31 cellular contexts compared by ENCODE assay signal in the genomic region with DNA sequence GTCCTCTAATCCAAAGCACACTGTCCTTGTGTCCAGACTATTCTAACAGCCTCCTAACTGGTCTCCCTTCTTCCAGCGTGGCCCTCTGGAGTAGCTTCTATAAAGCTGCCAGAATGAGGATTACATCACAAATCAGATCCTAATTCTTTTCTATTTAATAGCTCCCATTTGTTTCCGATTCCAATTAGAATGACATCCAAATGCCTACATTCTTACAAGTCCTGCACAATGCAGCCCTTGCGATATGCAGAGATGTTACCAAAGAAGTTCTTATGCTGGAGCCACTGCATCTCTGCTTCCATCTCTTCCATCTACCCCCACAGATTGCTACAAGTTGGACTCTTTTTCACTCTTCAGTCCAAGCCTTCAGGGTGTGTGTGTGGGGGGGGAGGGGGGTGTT.
"Had no signal": no experiment of that assay in that cellular context is flagged by ENCODE, and none has a peak within 500 bp of the region (broad histone marks: within the 10 kb centered on the region; RNA-seq: fewer than 3 reads in every experiment).

No MANE protein-coding gene starts in this region.

- H3K36me3 Mint-ChIP-seq: natural killer cell; neural progenitor cell; stimulated activated memory B cell treated with anti-CD40 and anti-IgM and Interleukin-4, amounts not matched to agents 10 μg/mL and 1 μg/mL and 100 μg/mL, for 72 hours; type B pancreatic cell had no signal

- H3K27ac ChIP-seq: neural progenitor cell, ovary, parathyroid adenoma, psoas muscle, skin epidermis, spleen, suprapubic skin, testis, tibial artery, transverse colon, upper lobe of right lung, uterus had no signal

- H3K9me3 Mint-ChIP-seq: natural killer cell; stimulated activated memory B cell treated with anti-CD40 and anti-IgM and Interleukin-4, amounts not matched to agents 10 μg/mL and 1 μg/mL and 100 μg/mL, for 72 hours; stimulated activated naive CD8-positive, alpha-beta T cell treated with anti-CD3 and anti-CD28 coated beads, Interleukin-15, amount 100 ng/mL, for 72 hours had no signal

- H3K9me3 ChIP-seq: ovary, psoas muscle, spleen, suprapubic skin, testis, tibial artery, transverse colon, upper lobe of right lung, uterus had no signal

- H3K79me2 ChIP-seq: parathyroid adenoma had no signal

- H3K36me3 ChIP-seq: neural progenitor cell, ovary, spleen, suprapubic skin, tibial artery, transverse colon, upper lobe of right lung, uterus had no signal

- DNase-seq: natural killer cell; occipital lobe; ovary; posterior cingulate gyrus; psoas muscle; right cardiac atrium; spleen; stimulated activated CD4-positive, alpha-beta T cell treated with anti-CD3 and anti-CD28 coated beads, Interleukin-12 subunit alpha, Interleukin-12 subunit beta, amount 100 ng/mL, for 4 hours; stimulated activated CD4-positive, alpha-beta T cell treated with anti-CD3 and anti-CD28 coated beads, Interleukin-1b, Interleukin-23, amount 100 ng/mL, for 48 hours; stimulated activated CD4-positive, alpha-beta T cell treated with anti-CD3 and anti-CD28 coated beads, Interleukin-4, amount 100 ng/mL, for 1 hour; stimulated activated CD4-positive, alpha-beta T cell treated with anti-CD3 and anti-CD28 coated beads, Interleukin-4, amount 100 ng/mL, for 4 hours; stimulated activated CD8-positive, alpha-beta memory T cell treated with anti-CD3 and anti-CD28 coated beads, Interleukin-4, amount 100 ng/mL, for 48 hours; stimulated activated naive CD4-positive, alpha-beta T cell; stimulated activated naive CD8-positive, alpha-beta T cell treated with anti-CD3 and anti-CD28 coated beads, Interleukin-15, amount 100 ng/mL, for 72 hours; stimulated activated naive CD8-positive, alpha-beta T cell treated with anti-CD3 and anti-CD28 coated beads, Interleukin-15, Interleukin-2, amounts not matched to agents 100 U/mL and 50 U/mL, for 24 hours; substantia nigra; testis; tibial artery; transverse colon; upper lobe of right lung; uterus had no signal

- H3K27ac Mint-ChIP-seq: natural killer cell; nephron; neural progenitor cell; progenitor cell of endocrine pancreas; stimulated activated memory B cell treated with anti-CD40 and anti-IgM and Interleukin-4, amounts not matched to agents 10 μg/mL and 1 μg/mL and 100 μg/mL, for 72 hours; type B pancreatic cell had no signal

- H3K27me3 ChIP-seq: neural progenitor cell, ovary, spleen, suprapubic skin, testis, tibial artery, transverse colon, upper lobe of right lung, uterus had no signal

- H3K4me3 Mint-ChIP-seq: natural killer cell; nephron; neural progenitor cell; stimulated activated memory B cell treated with anti-CD40 and anti-IgM and Interleukin-4, amounts not matched to agents 10 μg/mL and 1 μg/mL and 100 μg/mL, for 72 hours; stimulated activated naive CD8-positive, alpha-beta T cell treated with anti-CD3 and anti-CD28 coated beads, Interleukin-15, amount 100 ng/mL, for 72 hours; type B pancreatic cell had no signal

- H3K4me1 ChIP-seq: neural progenitor cell, parathyroid adenoma, psoas muscle, spleen, suprapubic skin, testis, transverse colon, uterus had no signal

- H3K4me3 ChIP-seq: neural progenitor cell, ovary, psoas muscle, skin epidermis, smooth muscle cell, spleen, suprapubic skin, testis, tibial artery, transverse colon, upper lobe of right lung, uterus had no signal

- H2AFZ ChIP-seq: neural progenitor cell, parathyroid adenoma had no signal

- ATAC-seq: natural killer cell; psoas muscle; right cardiac atrium; sciatic nerve; stimulated activated memory B cell treated with anti-CD40 and anti-IgM and Interleukin-4, amounts not matched to agents 10 μg/mL and 1 μg/mL and 100 μg/mL, for 72 hours; stimulated activated naive CD8-positive, alpha-beta T cell treated with anti-CD3 and anti-CD28 coated beads, Interleukin-15, amount 100 ng/mL, for 72 hours; stimulated activated naive CD8-positive, alpha-beta T cell treated with anti-CD3 and anti-CD28 coated beads, Interleukin-15, Interleukin-2, amounts not matched to agents 100 U/mL and 50 U/mL, for 24 hours; upper lobe of right lung had no signal

- H3K9ac ChIP-seq: neural progenitor cell, parathyroid adenoma had no signal

- H3K4me1 Mint-ChIP-seq: nephron; neural progenitor cell; stimulated activated memory B cell treated with anti-CD40 and anti-IgM and Interleukin-4, amounts not matched to agents 10 μg/mL and 1 μg/mL and 100 μg/mL, for 72 hours had no signal

- H3K4me2 ChIP-seq: neural progenitor cell, smooth muscle cell had no signal

- H3K27me3 Mint-ChIP-seq: progenitor cell of endocrine pancreas; stimulated activated memory B cell treated with anti-CD40 and anti-IgM and Interleukin-4, amounts not matched to agents 10 μg/mL and 1 μg/mL and 100 μg/mL, for 72 hours; stimulated activated naive CD8-positive, alpha-beta T cell treated with anti-CD3 and anti-CD28 coated beads, Interleukin-15, amount 100 ng/mL, for 72 hours; type B pancreatic cell had no signal
